In genomic region chr17:83119987-83120864, GRCh38 we compare ENCODE assay signal across 9 cellular contexts. TPM values are rescaled to one million over a fixed set of nuclear protein-coding genes. Genes with fewer than 3 reads are reported as not detected.
A peak's percentile ranks its signal among the peaks of the same experiment; 100 is the strongest.
DNase-seq lines count a peak whose midpoint lies in the region; ATAC-seq and TF ChIP-seq lines count a peak whose summit lies in the region.
"Had no signal": no experiment of that assay in that cellular context is flagged by ENCODE, and none has a peak within 500 bp of the region (broad histone marks: within the 10 kb centered on the region; RNA-seq: fewer than 3 reads in every experiment).

No MANE protein-coding gene starts in this region.

- no peak overlapping the region for H3K27ac ChIP-seq in breast epithelium
- H3K27ac ChIP-seq in HL-60 (replicated peaks) = peak overlapping the region; percentile 71
- H3K27ac ChIP-seq in prostate gland = no peak overlapping the region
- H3K27ac ChIP-seq: VCaP had no signal

- 69% methylated on average over 25 of the region's 25 CpGs for WGBS in prostate gland

- no peak for TF ChIP-seq CTCF in breast epithelium (IDR thresholded peaks at IDR 0.05)
- TF ChIP-seq CTCF in HL-60 (IDR thresholded peaks at IDR 0.05; ENCODE audit: insufficient read depth, low read length) = no peak
- no peak for TF ChIP-seq CTCF in prostate gland (IDR thresholded peaks at IDR 0.05)

- H3K9me3 ChIP-seq in breast epithelium (no peaks in the 10 kb centered on the region), prostate gland (no peaks in the 10 kb centered on the region)

- in situ Hi-C loops in T47D (cut with HindIII; ENCODE audit: low pct_unique_long_range_greater_than_20kb, low sequenced_read_pairs) = no loop called here

- peak overlapping the region; percentile 74 for H3K4me3 Mint-ChIP-seq in activated naive CD8-positive, alpha-beta T cell treated with anti-CD3 and anti-CD28 coated beads, Interleukin-2, amount 10 ng/mL, durations not matched to agents 7 days and 5 days
- peak overlapping the region; percentile 28 for H3K4me3 Mint-ChIP-seq in stimulated activated effector memory CD8-positive, alpha-beta T cell treated with anti-CD3 and anti-CD28 coated beads, Interleukin-12 subunit alpha, Interleukin-12 subunit beta, amount 100 ng/mL, for 72 hours

- peaks cover 20% of the 10 kb centered on the region for H3K4me1 Mint-ChIP-seq in activated naive CD8-positive, alpha-beta T cell treated with anti-CD3 and anti-CD28 coated beads, Interleukin-2, amount 10 ng/mL, durations not matched to agents 7 days and 5 days
- peaks cover 52% of the 10 kb centered on the region for H3K4me1 Mint-ChIP-seq in stimulated activated effector memory CD8-positive, alpha-beta T cell treated with anti-CD3 and anti-CD28 coated beads, Interleukin-12 subunit alpha, Interleukin-12 subunit beta, amount 100 ng/mL, for 72 hours

- peaks cover under 1 to 3% of the 10 kb centered on the region in 2 donors for H3K4me1 ChIP-seq in breast epithelium
- H3K4me1 ChIP-seq in prostate gland (replicated peaks) = no peaks in the 10 kb centered on the region

- no peak for TF ChIP-seq POLR2A in breast epithelium (IDR thresholded peaks at IDR 0.05)
- TF ChIP-seq POLR2A in prostate gland (IDR thresholded peaks at IDR 0.05) = no peak

- peaks cover 33% of the 10 kb centered on the region for H3K27me3 Mint-ChIP-seq in activated naive CD8-positive, alpha-beta T cell treated with anti-CD3 and anti-CD28 coated beads, Interleukin-2, amount 10 ng/mL, durations not matched to agents 7 days and 5 days

- H3K9me3 Mint-ChIP-seq in activated naive CD8-positive, alpha-beta T cell treated with anti-CD3 and anti-CD28 coated beads, Interleukin-2, amount 10 ng/mL, durations not matched to agents 7 days and 5 days = peaks cover 4% of the 10 kb centered on the region
- no peaks in the 10 kb centered on the region for H3K9me3 Mint-ChIP-seq in stimulated activated effector memory CD8-positive, alpha-beta T cell treated with anti-CD3 and anti-CD28 coated beads, Interleukin-12 subunit alpha, Interleukin-12 subunit beta, amount 100 ng/mL, for 72 hours

- no peak overlapping the region for H3K27ac Mint-ChIP-seq in activated naive CD8-positive, alpha-beta T cell treated with anti-CD3 and anti-CD28 coated beads, Interleukin-2, amount 10 ng/mL, durations not matched to agents 7 days and 5 days
- H3K27ac Mint-ChIP-seq in stimulated activated effector memory CD8-positive, alpha-beta T cell treated with anti-CD3 and anti-CD28 coated beads, Interleukin-12 subunit alpha, Interleukin-12 subunit beta, amount 100 ng/mL, for 72 hours = no peak overlapping the region

- ATAC-seq in activated naive CD8-positive, alpha-beta T cell treated with anti-CD3 and anti-CD28 coated beads, Interleukin-2, amount 10 ng/mL, durations not matched to agents 7 days and 5 days (ENCODE audit: low read depth) = peak; percentile 94
- ATAC-seq in stimulated activated effector memory CD8-positive, alpha-beta T cell treated with anti-CD3 and anti-CD28 coated beads, Interleukin-12 subunit alpha, Interleukin-12 subunit beta, amount 100 ng/mL, for 72 hours = peak; percentile 74

- H3K4me3 ChIP-seq in breast epithelium (no peak overlapping the region), HL-60 (replicated peaks; ENCODE audit: insufficient read depth, low read length) (no peak overlapping the region; the same call in 1 of the 2 replicates), prostate gland (no peak overlapping the region)

- H3K27me3 ChIP-seq in breast epithelium = peaks cover 0 to 8% of the 10 kb centered on the region in 2 donors
- no peaks in the 10 kb centered on the region for H3K27me3 ChIP-seq in HL-60 (ENCODE audit: insufficient read depth, poor library complexity, severe bottlenecking)
- H3K27me3 ChIP-seq in prostate gland (replicated peaks; ENCODE audit: insufficient read depth) = peaks cover 3% of the 10 kb centered on the region

- DNase-seq in T47D (ENCODE audit: low read depth in 1 of 2, low spot score in 1 of 2) (peak; percentile 80 to 84), breast epithelium (ENCODE audit: low spot score in 2 of 2) (no peak), HL-60 (ENCODE audit: low read depth in 1 of 2, low spot score in 1 of 2) (peak; percentile 89 to 93), AG08395 (ENCODE audit: low spot score) (no peak), prostate gland (ENCODE audit: low spot score) (no peak), midbrain (lab: John Stamatoyannopoulos, UW) (no peak)
- DNase-seq in activated naive CD8-positive, alpha-beta T cell treated with anti-CD3 and anti-CD28 coated beads, Interleukin-2, amount 10 ng/mL, durations not matched to agents 7 days and 5 days = peak; percentile 55
- DNase-seq in stimulated activated effector memory CD8-positive, alpha-beta T cell treated with anti-CD3 and anti-CD28 coated beads, Interleukin-12 subunit alpha, Interleukin-12 subunit beta, amount 100 ng/mL, for 72 hours (ENCODE audit: low spot score in 2 of 2) = no peak

- H3K36me3 ChIP-seq in breast epithelium (no peaks in the 10 kb centered on the region), prostate gland (no peaks in the 10 kb centered on the region)

- POLR2A ChIA-PET in activated naive CD8-positive, alpha-beta T cell treated with anti-CD3 and anti-CD28 coated beads, Interleukin-2, amount 10 ng/mL, durations not matched to agents 7 days and 5 days (lab: Charles Lee) = no interaction called here

- intact Hi-C loops in breast epithelium (cut with DNase I; ENCODE audit: low total_unique reads) (no loop called here), prostate gland (cut with DNase I) (no loop called here)

- no peaks in the 10 kb centered on the region for H3K36me3 Mint-ChIP-seq in activated naive CD8-positive, alpha-beta T cell treated with anti-CD3 and anti-CD28 coated beads, Interleukin-2, amount 10 ng/mL, durations not matched to agents 7 days and 5 days
- peaks cover 6% of the 10 kb centered on the region for H3K36me3 Mint-ChIP-seq in stimulated activated effector memory CD8-positive, alpha-beta T cell treated with anti-CD3 and anti-CD28 coated beads, Interleukin-12 subunit alpha, Interleukin-12 subunit beta, amount 100 ng/mL, for 72 hours

RNA-seq across cellular contexts. Expression of gene METRNL, which starts 40.8 kb away (rescaled TPM):
- total RNA-seq in breast epithelium = 100 to 1,000 TPM in 1 of 3 donors, 10 to 100 TPM in 2; 41.6 to 102 (median 54.1) TPM
- 10 to 100 TPM; 11.1 to 13.2 TPM for total RNA-seq in activated naive CD8-positive, alpha-beta T cell treated with anti-CD3 and anti-CD28 coated beads, Interleukin-2, amount 10 ng/mL, durations not matched to agents 7 days and 5 days
- total RNA-seq in prostate gland = 10 to 100 TPM; 22.4 to 59.4 TPM

Comparison
In these comparisons a context has a peak if more than half of its experiments do, and no peak if none do; other contexts are left out.
1. DNase-seq: peak in T47D (2 of 2), HL-60 (2 of 2) and activated naive CD8-positive, alpha-beta T cell treated with anti-CD3 and anti-CD28 coated beads, Interleukin-2, amount 10 ng/mL, durations not matched to agents 7 days and 5 days (single experiment); none in breast epithelium (0 of 2), stimulated activated effector memory CD8-positive, alpha-beta T cell treated with anti-CD3 and anti-CD28 coated beads, Interleukin-12 subunit alpha, Interleukin-12 subunit beta, amount 100 ng/mL, for 72 hours (0 of 2), AG08395 (single experiment), prostate gland (single experiment) and midbrain (single experiment).